Comparison of ENCODE assay signal across 15 cellular contexts in genomic region chr1:179023946-179024345, GRCh38.
"Had no signal": no experiment of that assay in that cellular context is flagged by ENCODE, and none has a peak within 500 bp of the region (broad histone marks: within the 10 kb centered on the region; RNA-seq: fewer than 3 reads in every experiment).

No MANE protein-coding gene starts in this region.

- H3K36me3 Mint-ChIP-seq: activated naive CD4-positive, alpha-beta T cell treated with anti-CD3 and anti-CD28 coated beads, Interleukin-2, amount 10 ng/mL, durations not matched to agents 7 days and 5 days; naive B cell had no signal

- H3K36me3 ChIP-seq: heart left ventricle, lower lobe of right lung, right atrium auricular region, tibial nerve had no signal

- H3K4me3 ChIP-seq: heart left ventricle, lower lobe of right lung, right atrium auricular region, skin epidermis, tibial nerve had no signal

- H3K4me3 Mint-ChIP-seq: endodermal cell had no signal

- DNase-seq: activated CD4-positive, CD25-positive, alpha-beta regulatory T cell treated with anti-CD3 and anti-CD28 coated beads, Interleukin-2, amount 50 U/mL, for 72 hours; activated naive CD4-positive, alpha-beta T cell treated with anti-CD3 and anti-CD28 coated beads, Interleukin-2, amount 10 ng/mL, durations not matched to agents 7 days and 5 days; activated T-cell treated with anti-CD3 and anti-CD28 coated beads, Interleukin-2, amount 50 U/mL, for 1 hour; dorsolateral prefrontal cortex; endodermal cell; heart left ventricle; left colon; lower lobe of right lung; naive B cell; stimulated activated CD4-positive, alpha-beta T cell treated with anti-CD3 and anti-CD28 coated beads, Interleukin-4, amount 100 ng/mL, for 24 hours; stimulated activated naive CD4-positive, alpha-beta T cell; SW 1271 had no signal

- H3K9me3 ChIP-seq: heart left ventricle, lower lobe of right lung, right atrium auricular region, tibial nerve had no signal

- H3K27ac ChIP-seq: heart left ventricle, lower lobe of right lung, right atrium auricular region, skin epidermis had no signal

- H3K27me3 ChIP-seq: dorsolateral prefrontal cortex, heart left ventricle, right atrium auricular region, tibial nerve had no signal

- H3K9me3 Mint-ChIP-seq: activated naive CD4-positive, alpha-beta T cell treated with anti-CD3 and anti-CD28 coated beads, Interleukin-2, amount 10 ng/mL, durations not matched to agents 7 days and 5 days; endodermal cell; naive B cell had no signal

- H3K27ac Mint-ChIP-seq: activated naive CD4-positive, alpha-beta T cell treated with anti-CD3 and anti-CD28 coated beads, Interleukin-2, amount 10 ng/mL, durations not matched to agents 7 days and 5 days; endodermal cell had no signal
